ENCODE assay signal across 8 cellular contexts in genomic region chr2:229970406-229970805, GRCh38.
"Had no signal": no experiment of that assay in that cellular context is flagged by ENCODE, and none has a peak within 500 bp of the region (broad histone marks: within the 10 kb centered on the region; RNA-seq: fewer than 3 reads in every experiment).

No MANE protein-coding gene starts in this region.

- ATAC-seq: GM23338, K562 had no signal

- H2AFZ ChIP-seq: GM23338 had no signal

- H3K4me2 ChIP-seq: GM23338 had no signal

- H3K4me3 ChIP-seq: GM23338, K562 had no signal

- FAIRE-seq: H1, H54, HTR-8/SVneo, K562 had no signal

- DNase-seq: H9, HCEC 1CT, IMR-90 had no signal
